Comparison of ENCODE assay signal across 18 cellular contexts in the genomic region with DNA sequence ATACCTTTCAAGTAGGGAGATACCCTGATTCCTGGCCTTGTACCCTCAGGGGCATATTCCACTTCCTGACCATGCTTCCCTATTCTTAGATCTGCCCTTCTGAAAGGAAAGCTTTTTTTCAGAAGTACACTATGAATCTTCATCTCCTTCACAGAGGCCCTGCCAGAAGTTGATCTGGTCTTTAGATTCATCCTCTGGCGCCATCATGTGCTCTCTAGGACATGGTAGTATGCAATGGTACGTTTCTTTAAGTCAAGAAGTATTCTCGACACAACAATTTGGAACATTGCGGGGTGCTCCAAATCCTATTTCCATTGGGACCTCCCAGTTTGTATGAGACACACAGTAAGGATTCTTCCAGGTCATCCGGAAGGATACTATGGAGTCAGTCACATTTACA. TPM values are rescaled to one million over a fixed set of nuclear protein-coding genes. Genes with fewer than 3 reads are reported as not detected.
A peak's percentile ranks its signal among the peaks of the same experiment; 100 is the strongest.
DNase-seq lines count a peak whose midpoint lies in the region; ATAC-seq and TF ChIP-seq lines count a peak whose summit lies in the region.
"Had no signal": no experiment of that assay in that cellular context is flagged by ENCODE, and none has a peak within 500 bp of the region (broad histone marks: within the 10 kb centered on the region; RNA-seq: fewer than 3 reads in every experiment).

No MANE protein-coding gene starts in this region.

- peak; percentile 30; the same call in 1 of the 2 replicates for TF ChIP-seq CTCF in A673 (conservative IDR thresholded peaks at IDR 0.05; ENCODE audit: low read depth, low read length)

- POLR2A ChIA-PET in A673 (lab: Charles Lee; ENCODE audit: low non-redundant PET) = no interaction called here

- in situ Hi-C loops in G401 (cut with HindIII; ENCODE audit: low sequenced_read_pairs) = no loop called here

- no peak overlapping the region for H3K27ac ChIP-seq in A673 (ENCODE audit: low read depth, low read length, poor library complexity, severe bottlenecking)
- H3K27ac ChIP-seq: GM23248 had no signal

- H3K9me3 ChIP-seq in A673 (ENCODE audit: low read depth, low read length, poor library complexity, severe bottlenecking) = no peaks in the 10 kb centered on the region
- H3K9me3 ChIP-seq: Caco-2 had no signal

- H3K36me3 ChIP-seq in A673 (ENCODE audit: insufficient read depth, low read length, poor library complexity, severe bottlenecking) = no peaks in the 10 kb centered on the region

- DNase-seq in A673 (ENCODE audit: low spot score) (peak; percentile 7), GDM1 (lab: John Stamatoyannopoulos, UW) (peak; percentile 29), OCI-M1 (lab: John Stamatoyannopoulos, UW) (peak; percentile 21), foreskin melanocyte (peak; percentile 11), inferior parietal cortex (ENCODE audit: extremely low spot score) (no peak), G401 (ENCODE audit: low spot score) (no peak)
- no peak for DNase-seq in stimulated activated naive CD8-positive, alpha-beta T cell treated with anti-CD3 and anti-CD28 coated beads, Interleukin-15, Interleukin-2, amounts not matched to agents 100 U/mL and 50 U/mL, for 24 hours
- DNase-seq: ACHN, AML-193, Caco-2, DMS153, GM23248, IMR-90, NCI-H1092, NCI-H146, NCI-H2081 treated with DMSO at 0.1 percent for 48 hours, NCI-H510A treated with DMSO at 0.1 percent for 48 hours had no signal

- H3K4me3 ChIP-seq in A673 (ENCODE audit: low read depth, low read length, poor library complexity, severe bottlenecking) = no peak overlapping the region
- H3K4me3 ChIP-seq: GM23248 had no signal

- no peak for ATAC-seq in stimulated activated naive CD8-positive, alpha-beta T cell treated with anti-CD3 and anti-CD28 coated beads, Interleukin-15, Interleukin-2, amounts not matched to agents 100 U/mL and 50 U/mL, for 24 hours
- no peak for ATAC-seq in GM21447 (IDR thresholded peaks at IDR 0.05; ENCODE audit: unreplicated experiment)

- BruUV-seq in A673 (replicated peaks; lab: Mats Ljungman, UMichigan) = no TSS peak

- CTCF ChIA-PET in A673 (lab: Charles Lee) = no interaction called here

- H3K4me1 ChIP-seq in A673 (ENCODE audit: insufficient read depth, low read length, poor library complexity, severe bottlenecking) = no peaks in the 10 kb centered on the region
- H3K4me1 ChIP-seq: Caco-2 had no signal

- intact Hi-C loops in A673 (cut with micrococcal nuclease; ENCODE audit: unreplicated experiment) = no loop called here

- H3K27me3 ChIP-seq in A673 (replicated peaks; ENCODE audit: insufficient read depth, low read depth, low read length, poor library complexity) = no peaks in the 10 kb centered on the region

RNA-seq across cellular contexts. Expression of a gene that starts 39.7 kb away (rescaled TPM):
- total RNA-seq in A673 (2021) = not detected in 2 replicates
- not detected in 2 replicates for total RNA-seq in G401 (2014; rRNA removed; shearing (Covaris generic))
- total RNA-seq: Caco-2, GM23248, IMR-90 had no signal

Comparison
In these comparisons a context has a peak if more than half of its experiments do, and no peak if none do; other contexts are left out.
1. DNase-seq: peak in A673 (single experiment), GDM1 (single experiment), OCI-M1 (single experiment) and foreskin melanocyte (single experiment); none in inferior parietal cortex (single experiment), stimulated activated naive CD8-positive, alpha-beta T cell treated with anti-CD3 and anti-CD28 coated beads, Interleukin-15, Interleukin-2, amounts not matched to agents 100 U/mL and 50 U/mL, for 24 hours (single experiment) and G401 (single experiment).